1 cellular context compared by ENCODE assay signal in genomic region chr9:20835364-20836286, GRCh38.
TF ChIP-seq lines count a peak whose summit lies in the region.

No MANE protein-coding gene starts in this region.

TF ChIP-seq in HepG2, 621 proteins besides CTCF, POLR2A, EP300 and RAD21 (continued from another document and continues in another):
- TF ChIP-seq ZHX2 (IDR thresholded peaks at IDR 0.05; ENCODE audit: low read depth) (no peak), ZHX2 (CRISPR knock-in tag; IDR thresholded peaks at IDR 0.05; ENCODE audit: borderline replicate concordance) (no peak), SCMH1 (CRISPR knock-in tag; IDR thresholded peaks at IDR 0.05; ENCODE audit: borderline replicate concordance) (no peak), THAP8 (CRISPR knock-in tag; IDR thresholded peaks at IDR 0.05; ENCODE audit: borderline replicate concordance) (no peak), ZKSCAN1 (IDR thresholded peaks at IDR 0.05; ENCODE audit: low read length) (no peak), ZC3H13 (CRISPR knock-in tag; IDR thresholded peaks at IDR 0.05) (no peak), ONECUT2 (CRISPR knock-in tag; IDR thresholded peaks at IDR 0.05) (peak; percentile 22; the same call in 1 of the 2 replicates), ZNF567 (CRISPR knock-in tag; IDR thresholded peaks at IDR 0.05; ENCODE audit: borderline replicate concordance) (no peak), ZNF569 (CRISPR knock-in tag; IDR thresholded peaks at IDR 0.05; ENCODE audit: borderline replicate concordance) (no peak), ZFP62 (CRISPR knock-in tag; IDR thresholded peaks at IDR 0.05) (no peak), KAT2B (IDR thresholded peaks at IDR 0.05; ENCODE audit: borderline replicate concordance, low read depth, low read length) (no peak), ZNF282 (IDR thresholded peaks at IDR 0.05; ENCODE audit: partially characterized antibody) (no peak), ZBTB44 (CRISPR knock-in tag; IDR thresholded peaks at IDR 0.05) (no peak), TSC22D2 (CRISPR knock-in tag; IDR thresholded peaks at IDR 0.05; ENCODE audit: borderline replicate concordance) (no peak), ARHGAP35 (CRISPR knock-in tag; IDR thresholded peaks at IDR 0.05; ENCODE audit: borderline replicate concordance) (no peak), ZFP36L1 (CRISPR knock-in tag; IDR thresholded peaks at IDR 0.05) (no peak), ZNF547 (CRISPR knock-in tag; IDR thresholded peaks at IDR 0.05) (no peak), SIN3B (IDR thresholded peaks at IDR 0.05; ENCODE audit: low read length) (no peak), E2F5 (CRISPR knock-in tag; conservative IDR thresholded peaks at IDR 0.05) (no peak), ZNF614 (CRISPR knock-in tag; IDR thresholded peaks at IDR 0.05; ENCODE audit: borderline replicate concordance) (peak; percentile 71; the same call in 1 of the 2 replicates), TBL1XR1 (IDR thresholded peaks at IDR 0.05; ENCODE audit: borderline replicate concordance, low read length, partially characterized antibody) (peak; percentile 73), FOXK1 (CRISPR knock-in tag; IDR thresholded peaks at IDR 0.05; ENCODE audit: borderline replicate concordance, low read depth) (peak; percentile 78; the same call in 1 of the 2 replicates), ATM (IDR thresholded peaks at IDR 0.05; ENCODE audit: borderline replicate concordance) (no peak), ZBTB14 (CRISPR knock-in tag; IDR thresholded peaks at IDR 0.05) (no peak), ZNF770 (CRISPR knock-in tag; IDR thresholded peaks at IDR 0.05) (no peak), KLF13 (CRISPR knock-in tag; IDR thresholded peaks at IDR 0.05) (no peak), ARID4A (CRISPR knock-in tag; IDR thresholded peaks at IDR 0.05; ENCODE audit: borderline replicate concordance) (no peak; the same call in 1 of the 2 replicates), EED (CRISPR knock-in tag; IDR thresholded peaks at IDR 0.05) (no peak), ZNF34 (CRISPR knock-in tag; IDR thresholded peaks at IDR 0.05; ENCODE audit: borderline replicate concordance) (no peak), U2AF1 (optimal IDR thresholded peaks at IDR 0.05; ENCODE audit: low read depth, low read length) (no peak), NR1H2 (CRISPR knock-in tag; IDR thresholded peaks at IDR 0.05; ENCODE audit: borderline replicate concordance, low read depth) (no peak), ARID3A (IDR thresholded peaks at IDR 0.05; ENCODE audit: low read depth, low read length) (peak; percentile 32; the same call in 1 of the 2 replicates), ZNF530 (CRISPR knock-in tag; IDR thresholded peaks at IDR 0.05; ENCODE audit: low read depth) (no peak), NFIB (CRISPR knock-in tag; IDR thresholded peaks at IDR 0.05; ENCODE audit: borderline replicate concordance) (no peak), RBM22 (optimal IDR thresholded peaks at IDR 0.05; ENCODE audit: low read length) (no peak), ZSCAN22 (CRISPR knock-in tag; IDR thresholded peaks at IDR 0.05) (no peak), ZEB1 (IDR thresholded peaks at IDR 0.05; ENCODE audit: insufficient replicate concordance, low read depth) (no peak), ZBTB8A (CRISPR knock-in tag; IDR thresholded peaks at IDR 0.05; ENCODE audit: borderline replicate concordance, low read depth) (no peak), KMT2A (CRISPR knock-in tag; IDR thresholded peaks at IDR 0.05) (no peak), SNRNP70 (IDR thresholded peaks at IDR 0.05; ENCODE audit: low read depth, low read length) (no peak), MLLT10 (CRISPR knock-in tag; IDR thresholded peaks at IDR 0.05) (no peak), ZNF280B (CRISPR knock-in tag; IDR thresholded peaks at IDR 0.05; ENCODE audit: borderline replicate concordance) (no peak), PTBP1 (IDR thresholded peaks at IDR 0.05; ENCODE audit: low read depth, low read length, poor library complexity, severe bottlenecking) (no peak), ZFAT (CRISPR knock-in tag; conservative IDR thresholded peaks at IDR 0.05) (no peak), PAF1 (CRISPR knock-in tag; IDR thresholded peaks at IDR 0.05) (no peak)
